ENCODE assay signal across 1 cellular context in the genomic region with DNA sequence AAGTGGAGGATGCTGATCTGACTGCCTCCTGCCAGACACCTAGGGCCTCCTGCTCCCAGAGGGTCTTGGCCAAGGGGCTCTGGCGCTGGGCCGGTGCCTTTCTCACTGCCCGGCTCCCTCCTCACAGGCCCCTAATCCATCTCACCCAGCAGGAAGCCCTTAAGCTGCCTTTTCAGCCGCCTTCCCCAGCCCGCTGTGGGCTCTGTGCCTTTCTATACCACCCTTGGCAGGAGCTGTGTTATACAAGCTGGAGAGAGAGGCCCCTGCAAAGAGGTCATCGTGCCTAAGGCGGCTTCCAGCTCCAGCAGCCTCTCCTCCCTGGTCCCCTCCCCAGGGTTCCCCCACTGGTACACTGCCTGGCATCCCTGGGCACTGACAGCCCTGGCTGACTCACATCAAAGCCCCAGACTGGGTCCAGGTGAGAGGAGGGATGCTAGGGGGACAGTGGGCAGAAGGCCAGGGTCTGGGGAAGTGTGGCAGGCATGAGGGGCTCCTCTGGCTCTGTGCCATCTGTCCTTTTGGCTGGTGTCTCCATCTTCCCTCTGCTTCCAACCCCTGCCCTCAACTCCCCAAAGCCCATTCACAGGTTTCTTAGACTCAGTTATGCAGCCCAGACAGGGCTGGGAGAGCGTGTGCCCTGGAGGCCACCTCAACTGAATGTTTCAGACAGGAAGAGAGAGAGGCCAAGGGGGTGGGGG.
TF ChIP-seq lines count a peak whose summit lies in the region.

No MANE protein-coding gene starts in this region.

TF ChIP-seq in H1, 55 proteins besides CTCF, POLR2A, EP300 and RAD21:
- TF ChIP-seq, protein P1, sequence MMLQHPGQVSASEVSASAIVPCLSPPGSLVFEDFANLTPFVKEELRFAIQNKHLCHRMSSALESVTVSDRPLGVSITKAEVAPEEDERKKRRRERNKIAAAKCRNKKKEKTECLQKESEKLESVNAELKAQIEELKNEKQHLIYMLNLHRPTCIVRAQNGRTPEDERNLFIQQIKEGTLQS (IDR thresholded peaks at IDR 0.05; ENCODE audit: insufficient read depth, low read depth, low read length), result no peak
- TF ChIP-seq TAF1 (IDR thresholded peaks at IDR 0.05; ENCODE audit: low read depth, low read length), result 0 out of 2 replicates have a peak, but pooled peaks have one; percentile 33
- TF ChIP-seq NRF1 (IDR thresholded peaks at IDR 0.05; ENCODE audit: low read depth, low read length), result no peak
- TF ChIP-seq YY1 (IDR thresholded peaks at IDR 0.05; ENCODE audit: low read depth, low read length), result peak; percentile 37; the same call in 1 of the 2 replicates
- peak; percentile 97 for TF ChIP-seq CTBP2 (IDR thresholded peaks at IDR 0.05; ENCODE audit: borderline replicate concordance, insufficient read depth, insufficient read length, low read length)
- TF ChIP-seq GABPA (IDR thresholded peaks at IDR 0.05; ENCODE audit: borderline replicate concordance, insufficient read depth, low read length), result no peak
- peak; percentile 62; the same call in 1 of the 2 replicates for TF ChIP-seq KDM1A (IDR thresholded peaks at IDR 0.05; ENCODE audit: borderline replicate concordance, low read length)
- TF ChIP-seq EGR1 (IDR thresholded peaks at IDR 0.05; ENCODE audit: borderline replicate concordance, low read depth, low read length), result peak; percentile 92
- peak; percentile 57 for TF ChIP-seq NANOG (IDR thresholded peaks at IDR 0.05; ENCODE audit: insufficient read depth, low read depth, low read length, poor library complexity, severe bottlenecking)
- TF ChIP-seq, protein P2, sequence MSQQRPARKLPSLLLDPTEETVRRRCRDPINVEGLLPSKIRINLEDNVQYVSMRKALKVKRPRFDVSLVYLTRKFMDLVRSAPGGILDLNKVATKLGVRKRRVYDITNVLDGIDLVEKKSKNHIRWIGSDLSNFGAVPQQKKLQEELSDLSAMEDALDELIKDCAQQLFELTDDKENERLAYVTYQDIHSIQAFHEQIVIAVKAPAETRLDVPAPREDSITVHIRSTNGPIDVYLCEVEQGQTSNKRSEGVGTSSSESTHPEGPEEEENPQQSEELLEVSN (IDR thresholded peaks at IDR 0.05), result 0 out of 2 replicates have a peak, but pooled peaks have one; percentile 34
- TF ChIP-seq, protein P3, sequence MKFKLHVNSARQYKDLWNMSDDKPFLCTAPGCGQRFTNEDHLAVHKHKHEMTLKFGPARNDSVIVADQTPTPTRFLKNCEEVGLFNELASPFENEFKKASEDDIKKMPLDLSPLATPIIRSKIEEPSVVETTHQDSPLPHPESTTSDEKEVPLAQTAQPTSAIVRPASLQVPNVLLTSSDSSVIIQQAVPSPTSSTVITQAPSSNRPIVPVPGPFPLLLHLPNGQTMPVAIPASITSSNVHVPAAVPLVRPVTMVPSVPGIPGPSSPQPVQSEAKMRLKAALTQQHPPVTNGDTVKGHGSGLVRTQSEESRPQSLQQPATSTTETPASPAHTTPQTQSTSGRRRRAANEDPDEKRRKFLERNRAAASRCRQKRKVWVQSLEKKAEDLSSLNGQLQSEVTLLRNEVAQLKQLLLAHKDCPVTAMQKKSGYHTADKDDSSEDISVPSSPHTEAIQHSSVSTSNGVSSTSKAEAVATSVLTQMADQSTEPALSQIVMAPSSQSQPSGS (IDR thresholded peaks at IDR 0.05; ENCODE audit: low read length), result peak; percentile 76
- 0 out of 2 replicates have a peak, but pooled peaks have one; percentile 28 for TF ChIP-seq TEAD4 (IDR thresholded peaks at IDR 0.05; ENCODE audit: low read depth, low read length)
- TF ChIP-seq SUZ12 (IDR thresholded peaks at IDR 0.05; ENCODE audit: low read length), result no peak; the same call in 1 of the 2 replicates
- TF ChIP-seq PHF8 (conservative IDR thresholded peaks at IDR 0.05; ENCODE audit: low read depth, low read length), result no peak
- peak; percentile 65 for TF ChIP-seq POLR2AphosphoS5 (IDR thresholded peaks at IDR 0.05; ENCODE audit: low read depth, low read length)
- TF ChIP-seq TCF12 (IDR thresholded peaks at IDR 0.05; ENCODE audit: low read depth, low read length), result peak; percentile 69; the same call in 1 of the 2 replicates
- peak in 1 of 2 experiments; percentile 39; a peak in 1 of 4 replicates for TF ChIP-seq SIN3A (conservative IDR thresholded peaks at IDR 0.05 in 1 of 2, IDR thresholded peaks at IDR 0.05 in 1 of 2; ENCODE audit: low read depth in 1 of 2, low read length in 2 of 2)
- TF ChIP-seq HDAC2 (IDR thresholded peaks at IDR 0.05; ENCODE audit: borderline replicate concordance in 1 of 2, low read depth in 2 of 2, low read length in 2 of 2), result peak in 1 of 2 experiments; percentile 52; a peak in 1 of 4 replicates
- peak; percentile 19 for TF ChIP-seq HDAC6 (IDR thresholded peaks at IDR 0.05; ENCODE audit: low read depth, low read length)
- TF ChIP-seq POU5F1 (IDR thresholded peaks at IDR 0.05; ENCODE audit: low read depth, low read length), result no peak
- TF ChIP-seq SP1 (IDR thresholded peaks at IDR 0.05; ENCODE audit: low read depth, low read length), result peak; percentile 55; the same call in 1 of the 2 replicates
- TF ChIP-seq, protein P4, sequence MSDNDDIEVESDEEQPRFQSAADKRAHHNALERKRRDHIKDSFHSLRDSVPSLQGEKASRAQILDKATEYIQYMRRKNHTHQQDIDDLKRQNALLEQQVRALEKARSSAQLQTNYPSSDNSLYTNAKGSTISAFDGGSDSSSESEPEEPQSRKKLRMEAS (IDR thresholded peaks at IDR 0.05), result peak; percentile 44
- no peak for TF ChIP-seq MAFK (IDR thresholded peaks at IDR 0.05; ENCODE audit: low read depth, low read length)
